Comparison of ENCODE assay signal across 9 cellular contexts in the genomic region with DNA sequence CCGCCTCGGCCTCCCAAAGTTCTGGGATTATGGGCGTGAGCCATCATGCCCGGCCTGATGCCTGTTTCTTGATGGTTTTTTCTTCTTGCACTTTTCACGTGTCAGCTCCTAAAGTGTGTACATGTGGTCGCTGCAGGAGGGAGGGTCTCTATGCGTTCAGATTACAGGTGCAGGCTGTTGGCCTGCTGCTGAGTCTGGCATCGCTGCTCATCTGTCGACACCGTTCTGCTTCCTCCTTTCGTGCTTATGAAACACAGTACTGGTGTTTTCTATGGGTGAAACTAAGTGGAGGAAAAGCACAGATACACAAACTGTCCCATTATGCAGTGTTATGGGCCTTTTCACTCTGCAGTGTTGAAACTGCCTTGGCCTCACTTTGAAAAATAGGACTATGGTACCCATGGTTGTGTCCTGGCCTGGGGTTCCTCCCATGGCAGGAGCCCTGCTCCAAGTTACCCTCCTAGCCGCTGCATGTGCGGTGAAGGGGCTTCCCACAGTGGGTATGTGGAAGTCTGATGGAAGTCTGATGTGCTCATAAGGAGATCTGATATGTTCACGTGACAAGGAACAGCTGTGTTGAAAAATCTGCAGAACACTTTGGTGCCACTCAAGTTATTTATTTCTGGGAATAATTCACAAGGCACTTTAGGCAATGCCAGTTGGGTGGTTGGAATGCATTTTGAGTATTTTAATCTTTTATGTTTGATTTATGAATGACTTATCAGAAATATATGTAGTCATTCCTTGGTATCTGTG. TPM values are rescaled to one million over a fixed set of nuclear protein-coding genes. Genes with fewer than 3 reads are reported as not detected.
DNase-seq lines count a peak whose midpoint lies in the region; ATAC-seq and TF ChIP-seq lines count a peak whose summit lies in the region.
"Had no signal": no experiment of that assay in that cellular context is flagged by ENCODE, and none has a peak within 500 bp of the region (broad histone marks: within the 10 kb centered on the region; RNA-seq: fewer than 3 reads in every experiment).

No MANE protein-coding gene starts in this region.

- ATAC-seq in left ventricle myocardium superior (no peak), esophagus mucosa (peak; percentile 6), upper lobe of left lung (ENCODE audit: low FRiP score in 2 of 2) (peak; percentile 2 to 44), HG02759 (IDR thresholded peaks at IDR 0.05; ENCODE audit: unreplicated experiment) (no peak)

- H3K4me3 ChIP-seq in right atrium auricular region (no peak overlapping the region), NB4 (ENCODE audit: low read depth, low read length) (no peak overlapping the region), upper lobe of left lung (no peak overlapping the region)

- TF ChIP-seq EP300 in upper lobe of left lung (IDR thresholded peaks at IDR 0.05): peak in 1 of 4 donors; percentile 75

- H3K27ac ChIP-seq in right atrium auricular region (peak overlapping the region; percentile 6 to 39), upper lobe of left lung (peak overlapping the region; percentile 73 to 84 (median 81))

- H3K27me3 ChIP-seq in right atrium auricular region (no peaks in the 10 kb centered on the region), upper lobe of left lung (no peaks in the 10 kb centered on the region)

- DNase-seq in right atrium auricular region (ENCODE audit: low spot score) (no peak), left ventricle myocardium superior (no peak), NB4 (ENCODE audit: low read depth) (peak; percentile 74), upper lobe of left lung (peak in 1 of 2 donors; percentile 46), dermis blood vessel endothelial cell (no peak)
- no peak for DNase-seq in stimulated activated CD4-positive, alpha-beta T cell treated with anti-CD3 and anti-CD28 coated beads, Interleukin-12 subunit alpha, Interleukin-12 subunit beta, amount 100 ng/mL, for 4 hours
- DNase-seq: caudate nucleus had no signal

- TF ChIP-seq CTCF in right atrium auricular region (IDR thresholded peaks at IDR 0.05): no peak
- no peak for TF ChIP-seq CTCF in NB4 (IDR thresholded peaks at IDR 0.05; ENCODE audit: low read depth, low read length)
- no peak for TF ChIP-seq CTCF in upper lobe of left lung (IDR thresholded peaks at IDR 0.05)

- WGBS in upper lobe of left lung, 2 donors: 52 to 76% methylated on average over 12 to 14 of the region's 14 CpGs

- intact Hi-C loops in left ventricle myocardium superior (cut with micrococcal nuclease): no loop called here

- no peaks in the 10 kb centered on the region for H3K9me3 ChIP-seq in right atrium auricular region
- H3K9me3 ChIP-seq in upper lobe of left lung: no peaks in the 10 kb centered on the region

- H3K4me1 ChIP-seq in right atrium auricular region (peaks cover 0 to 77% of the 10 kb centered on the region in 2 donors), upper lobe of left lung (peaks cover 71 to 83% (median 78%) of the 10 kb centered on the region in 4 donors)

- TF ChIP-seq POLR2A in NB4 (IDR thresholded peaks at IDR 0.05; ENCODE audit: extremely low read depth, insufficient read length): no peak
- no peak for TF ChIP-seq POLR2A in upper lobe of left lung (IDR thresholded peaks at IDR 0.05)

- H3K36me3 ChIP-seq in right atrium auricular region: peaks cover 21% of the 10 kb centered on the region
- H3K36me3 ChIP-seq in upper lobe of left lung: peaks cover 0 to 27% (median 15%) of the 10 kb centered on the region in 4 donors

RNA-seq across cellular contexts. Expression of a gene that starts 23.6 kb away (rescaled TPM):
- total RNA-seq in right atrium auricular region: 100 to 1,000 TPM; 277 to 390 TPM
- total RNA-seq in left ventricle myocardium superior: 701 TPM
- 99.2 TPM for total RNA-seq in esophagus mucosa
- total RNA-seq in upper lobe of left lung: 100 to 1,000 TPM in 4 of 6 donors, 10 to 100 TPM in 2; 76.1 to 160 (median 134) TPM
- total RNA-seq in dermis blood vessel endothelial cell: 57.0 and 102 TPM in 2 replicates

RNA-seq across cellular contexts. Expression of a gene that starts 48.0 kb away (rescaled TPM):
- total RNA-seq in right atrium auricular region (100 to 1,000 TPM; 113 to 120 TPM), left ventricle myocardium superior (56.7 TPM), esophagus mucosa (33.9 TPM), upper lobe of left lung (100 to 1,000 TPM in 4 of 6 donors, 10 to 100 TPM in 2; 78.8 to 205 (median 126) TPM), dermis blood vessel endothelial cell (78.8 and 191 TPM in 2 replicates)

RNA-seq across cellular contexts. Expression of a gene that starts 56.3 kb away (rescaled TPM):
- total RNA-seq in right atrium auricular region (10 to 100 TPM; 24.4 to 28.1 TPM), left ventricle myocardium superior (31.6 TPM), esophagus mucosa (51.8 TPM), upper lobe of left lung (100 to 1,000 TPM in 1 of 6 donors, 10 to 100 TPM in 5; 37.6 to 105 (median 57.0) TPM), dermis blood vessel endothelial cell (55.5 and 69.5 TPM in 2 replicates)

Comparison
In these comparisons a context has a peak if more than half of its experiments do, and no peak if none do; other contexts are left out.
1. ATAC-seq: peak in esophagus mucosa (single experiment) and upper lobe of left lung (2 of 2); none in left ventricle myocardium superior (single experiment) and HG02759 (single experiment).